ENCODE assay signal across 22 cellular contexts in the genomic region with DNA sequence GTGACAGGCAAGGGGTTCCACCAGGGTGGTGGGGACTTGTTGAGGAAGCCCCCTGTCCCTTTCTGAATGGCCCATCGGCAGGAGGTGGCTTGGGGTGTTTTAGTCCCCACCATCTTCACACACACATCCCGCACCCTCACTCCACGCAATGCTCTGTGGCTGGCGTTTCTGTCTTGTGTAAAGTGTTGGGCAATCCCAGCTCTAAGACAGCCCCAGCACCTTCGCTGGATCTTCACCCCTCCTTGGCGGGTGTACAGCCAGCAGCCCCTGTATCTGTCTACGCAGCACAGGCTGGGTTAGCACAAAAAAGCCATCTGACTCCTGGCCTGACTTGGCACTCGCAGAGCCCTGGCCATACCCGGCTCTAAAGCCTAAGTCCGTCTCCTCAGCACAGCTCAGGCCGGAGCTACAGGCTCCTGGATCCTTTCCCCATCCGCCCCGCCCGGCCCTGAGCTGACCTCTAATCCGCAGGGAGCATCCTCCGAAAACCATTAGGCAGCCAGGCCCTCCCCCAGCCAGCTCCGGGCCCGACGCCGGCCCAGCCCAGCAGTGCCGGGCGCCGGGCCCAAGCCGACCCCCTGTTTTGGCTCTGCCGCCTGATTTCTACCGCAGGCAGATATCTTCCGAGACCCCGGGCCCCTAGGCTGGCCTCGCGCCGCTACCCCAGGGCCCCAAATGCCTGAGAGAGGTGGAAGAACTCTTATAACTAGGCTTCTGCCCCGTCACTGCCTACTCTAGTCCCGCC. TPM values are rescaled to one million over a fixed set of nuclear protein-coding genes. Genes with fewer than 3 reads are reported as not detected.
DNase-seq lines count a peak whose midpoint lies in the region; ATAC-seq, FAIRE-seq and TF ChIP-seq lines count a peak whose summit lies in the region.
"Had no signal": no experiment of that assay in that cellular context is flagged by ENCODE, and none has a peak within 500 bp of the region (broad histone marks: within the 10 kb centered on the region; RNA-seq: fewer than 3 reads in every experiment).

No MANE protein-coding gene starts in this region.

- H3K9ac ChIP-seq in mammary epithelial cell (ENCODE audit: insufficient read depth, low read length), result no peak overlapping the region
- no peak overlapping the region for H3K9ac ChIP-seq in HepG2 (ENCODE audit: insufficient read depth, low read depth, low read length)
- H3K9ac ChIP-seq: BLaER1 treated with 17β-estradiol and CSF1 and Interleukin-3, amounts not matched to agents 10 nM and 100 nM; SK-N-SH had no signal

- ATAC-seq in HepG2, result no peak
- ATAC-seq in aorta (ENCODE audit: low FRiP score), result peak; percentile 61
- no peak for ATAC-seq in activated CD8-positive, alpha-beta T cell treated with anti-CD3 and anti-CD28 coated beads, Interleukin-2, amount 10 ng/mL, durations not matched to agents 7 days and 5 days
- ATAC-seq: activated T-helper 17 cell treated with anti-CD3 and anti-CD28 coated beads, Interleukin-2, amount 50 U/mL, for 72 hours had no signal

- no peak overlapping the region for H3K27ac Mint-ChIP-seq in activated CD8-positive, alpha-beta T cell treated with anti-CD3 and anti-CD28 coated beads, Interleukin-2, amount 10 ng/mL, durations not matched to agents 7 days and 5 days
- H3K27ac Mint-ChIP-seq: activated T-helper 17 cell treated with anti-CD3 and anti-CD28 coated beads, Interleukin-2, amount 50 U/mL, for 72 hours had no signal

- no peak for TF ChIP-seq RAD21 in HepG2 (CRISPR knock-in tag; IDR thresholded peaks at IDR 0.05)

- in situ Hi-C loops in mammary epithelial cell (cut with MboI; ENCODE audit: low sequenced_read_pairs in 2 of 2), result no loop called here
- in situ Hi-C loops in HepG2 (cut with HindIII; ENCODE audit: extremely low pct_ligation_motif_present, low pct_unique_long_range_greater_than_20kb), result no loop called here

- H3K4me2 ChIP-seq in mammary epithelial cell (ENCODE audit: insufficient read depth, low read depth, low read length) (no peak overlapping the region), HepG2 (ENCODE audit: low read depth, low read length) (no peak overlapping the region)
- H3K4me2 ChIP-seq: SK-N-SH had no signal

- no peak for FAIRE-seq in HepG2 (lab: Jason Lieb, UNC)
- FAIRE-seq: bronchial epithelial cell, small intestine had no signal

- H3K4me3 Mint-ChIP-seq in activated CD8-positive, alpha-beta T cell treated with anti-CD3 and anti-CD28 coated beads, Interleukin-2, amount 10 ng/mL, durations not matched to agents 7 days and 5 days, result no peak overlapping the region
- H3K4me3 Mint-ChIP-seq: activated T-helper 17 cell treated with anti-CD3 and anti-CD28 coated beads, Interleukin-2, amount 50 U/mL, for 72 hours had no signal

- intact Hi-C loops in breast epithelium (cut with DNase I; ENCODE audit: low total_unique reads) (no loop called here), mammary epithelial cell (cut with micrococcal nuclease) (no loop called here), HepG2 (cut with micrococcal nuclease; ENCODE audit: unreplicated experiment) (no loop called here), aorta (cut with DNase I) (no loop called here)

- H3K9me3 ChIP-seq in breast epithelium (no peaks in the 10 kb centered on the region), mammary epithelial cell (replicated peaks; ENCODE audit: insufficient read depth, low read length) (no peaks in the 10 kb centered on the region), HepG2 (ENCODE audit: low read length) (no peaks in the 10 kb centered on the region), aorta (ENCODE audit: control insufficient read depth, low read length) (no peaks in the 10 kb centered on the region)
- H3K9me3 ChIP-seq: BLaER1 treated with 17β-estradiol and CSF1 and Interleukin-3, amounts not matched to agents 10 nM and 100 nM; ovary; Peyer's patch; SK-N-SH had no signal

- POLR2A ChIA-PET in HepG2 (lab: Yijun Ruan, JAX), result no interaction called here
- POLR2A ChIA-PET in activated CD8-positive, alpha-beta T cell treated with anti-CD3 and anti-CD28 coated beads, Interleukin-2, amount 10 ng/mL, durations not matched to agents 7 days and 5 days (lab: Charles Lee), result no interaction called here

- H3K27ac ChIP-seq in breast epithelium (peak overlapping the region; percentile 22 to 68), mammary epithelial cell (ENCODE audit: insufficient read depth, low read depth, low read length) (no peak overlapping the region), HepG2 (ENCODE audit: extremely low read length, insufficient read depth, low read length) (no peak overlapping the region), aorta (ENCODE audit: low read depth in 1 of 2, low read length in 2 of 2) (no peak overlapping the region), caudate nucleus (ENCODE audit: low read depth, low read length) (no peak overlapping the region)
- H3K27ac ChIP-seq: 22Rv1; BLaER1 treated with 17β-estradiol and CSF1 and Interleukin-3, amounts not matched to agents 10 nM and 100 nM; ovary; Peyer's patch had no signal

- BruUV-seq in mammary epithelial cell (replicated peaks; lab: Mats Ljungman, UMichigan) (no TSS peak), HepG2 (replicated peaks; lab: Mats Ljungman, UMichigan) (no TSS peak)

- 90% methylated on average over 6 of the region's 33 CpGs for WGBS in mammary epithelial cell (ENCODE audit: low coverage, missing lambda C conversion rate)
- whole genome bisulfite sequencing in HepG2 (ENCODE audit: low lambda C conversion rate), result 58% methylated on average over 30 of the region's 33 CpGs
- 30 to 38% methylated on average over 33 of the region's 33 CpGs for WGBS in aorta, 2 donors

- peaks cover 0 to 14% of the 10 kb centered on the region in 2 donors for H3K4me1 ChIP-seq in breast epithelium
- peaks cover 18% of the 10 kb centered on the region for H3K4me1 ChIP-seq in mammary epithelial cell (ENCODE audit: insufficient read depth, low read length)
- H3K4me1 ChIP-seq in HepG2 (ENCODE audit: insufficient read depth, low read length), result peaks cover 34% of the 10 kb centered on the region
- no peaks in the 10 kb centered on the region for H3K4me1 ChIP-seq in aorta (ENCODE audit: control insufficient read depth in 1 of 2, insufficient read depth in 2 of 2, low read length in 2 of 2)

- no peaks in the 10 kb centered on the region for H3K4me1 Mint-ChIP-seq in activated CD8-positive, alpha-beta T cell treated with anti-CD3 and anti-CD28 coated beads, Interleukin-2, amount 10 ng/mL, durations not matched to agents 7 days and 5 days (ENCODE audit: low read depth)
- H3K4me1 Mint-ChIP-seq: activated T-helper 17 cell treated with anti-CD3 and anti-CD28 coated beads, Interleukin-2, amount 50 U/mL, for 72 hours had no signal

- dilution Hi-C loops in mammary epithelial cell (cut with HindIII; ENCODE audit: low sequenced_read_pairs), result no loop called here

- no peak overlapping the region for H3K4me3 ChIP-seq in breast epithelium
- H3K4me3 ChIP-seq in mammary epithelial cell (replicated peaks in 1 of 3; ENCODE audit: insufficient read depth in 1 of 3, low read depth in 2 of 3, low read length in 3 of 3), result no peak overlapping the region
- no peak overlapping the region for H3K4me3 ChIP-seq in HepG2 (replicated peaks in 1 of 3; ENCODE audit: insufficient read depth in 1 of 3, low read depth in 2 of 3, low read length in 3 of 3)
- no peak overlapping the region for H3K4me3 ChIP-seq in aorta (ENCODE audit: low read length in 2 of 2)
- H3K4me3 ChIP-seq: BLaER1 treated with 17β-estradiol and CSF1 and Interleukin-3, amounts not matched to agents 10 nM and 100 nM; ovary; Peyer's patch had no signal

- TF ChIP-seq EP300 in HepG2 (IDR thresholded peaks at IDR 0.05; ENCODE audit: low read depth in 2 of 2, low read length in 2 of 2) (no peak), HepG2 (CRISPR knock-in tag; IDR thresholded peaks at IDR 0.05; ENCODE audit: borderline replicate concordance) (no peak)

- no peaks in the 10 kb centered on the region for H3K36me3 Mint-ChIP-seq in activated CD8-positive, alpha-beta T cell treated with anti-CD3 and anti-CD28 coated beads, Interleukin-2, amount 10 ng/mL, durations not matched to agents 7 days and 5 days (ENCODE audit: low read depth)

- H3K79me2 ChIP-seq in mammary epithelial cell (ENCODE audit: insufficient read depth, low read length) (no peaks in the 10 kb centered on the region), HepG2 (ENCODE audit: insufficient read depth, low read length) (no peaks in the 10 kb centered on the region)

- no peak overlapping the region for H2AFZ ChIP-seq in mammary epithelial cell (ENCODE audit: low read depth, low read length)
- H2AFZ ChIP-seq in HepG2 (ENCODE audit: low read length), result no peak overlapping the region

- H3K27me3 ChIP-seq in breast epithelium (no peaks in the 10 kb centered on the region), mammary epithelial cell (ENCODE audit: insufficient read depth, low read length) (no peaks in the 10 kb centered on the region), HepG2 (ENCODE audit: control insufficient read depth in 1 of 2, insufficient read depth in 2 of 2, low read length in 2 of 2) (peaks cover 2 to 26% of the 10 kb centered on the region in 2 experiments; a peak in 4 of 5 replicates), aorta (ENCODE audit: control insufficient read depth in 1 of 2, insufficient read depth in 2 of 2, low read length in 1 of 2) (no peaks in the 10 kb centered on the region)
- H3K27me3 ChIP-seq: BLaER1 treated with 17β-estradiol and CSF1 and Interleukin-3, amounts not matched to agents 10 nM and 100 nM; ovary had no signal

- no peak for TF ChIP-seq CTCF in breast epithelium (IDR thresholded peaks at IDR 0.05)
- TF ChIP-seq CTCF in mammary epithelial cell (conservative IDR thresholded peaks at IDR 0.05 in 1 of 2, IDR thresholded peaks at IDR 0.05 in 1 of 2; ENCODE audit: extremely low read depth in 1 of 2, insufficient read depth in 1 of 2, low read depth in 1 of 2, low read length in 2 of 2), result no peak
- TF ChIP-seq CTCF in HepG2 (CRISPR knock-in tag; IDR thresholded peaks at IDR 0.05), result no peak

- H3K9me3 Mint-ChIP-seq in activated CD8-positive, alpha-beta T cell treated with anti-CD3 and anti-CD28 coated beads, Interleukin-2, amount 10 ng/mL, durations not matched to agents 7 days and 5 days (ENCODE audit: insufficient read depth), result no peaks in the 10 kb centered on the region
- H3K9me3 Mint-ChIP-seq: activated T-helper 17 cell treated with anti-CD3 and anti-CD28 coated beads, Interleukin-2, amount 50 U/mL, for 72 hours had no signal

- no peaks in the 10 kb centered on the region for H4K20me1 ChIP-seq in mammary epithelial cell (ENCODE audit: insufficient read depth, low read length)
- no peaks in the 10 kb centered on the region for H4K20me1 ChIP-seq in HepG2 (ENCODE audit: insufficient read depth, low read length)

- H3K27me3 Mint-ChIP-seq in activated CD8-positive, alpha-beta T cell treated with anti-CD3 and anti-CD28 coated beads, Interleukin-2, amount 10 ng/mL, durations not matched to agents 7 days and 5 days (ENCODE audit: low read depth), result peaks cover 52% of the 10 kb centered on the region

- CTCF ChIA-PET in mammary epithelial cell (lab: Charles Lee; ENCODE audit: low non-redundant PET) (interaction anchor here (0.6 to 0.7 kb wide), 2 partner anchors 62 to 140 kb away, joined by 3 to 11 read pairs; no protein-coding TSS in a partner anchor), HepG2 (lab: Yijun Ruan, JAX; ENCODE audit: low intra/inter-chr PET ratio, low total read pairs) (no interaction called here)
- CTCF ChIA-PET in activated CD8-positive, alpha-beta T cell treated with anti-CD3 and anti-CD28 coated beads, Interleukin-2, amount 10 ng/mL, durations not matched to agents 7 days and 5 days (lab: Charles Lee), result interaction anchor here (1.6 to 1.9 kb wide), 2 partner anchors 10 to 108 kb away, joined by 5 to 10 read pairs; no protein-coding TSS in a partner anchor

- TF ChIP-seq POLR2A in breast epithelium (IDR thresholded peaks at IDR 0.05) (no peak), HepG2 (IDR thresholded peaks at IDR 0.05; ENCODE audit: insufficient read depth in 1 of 2, low read depth in 2 of 2, low read length in 2 of 2) (no peak)

- H3K36me3 ChIP-seq in breast epithelium (no peaks in the 10 kb centered on the region), mammary epithelial cell (ENCODE audit: insufficient read depth, low read length) (no peaks in the 10 kb centered on the region), HepG2 (replicated peaks in 1 of 2; ENCODE audit: control insufficient read depth in 1 of 2, insufficient read depth in 2 of 2, low read length in 2 of 2) (no peaks in the 10 kb centered on the region), aorta (ENCODE audit: control insufficient read depth in 1 of 2, insufficient read depth in 2 of 2, low read length in 1 of 2) (no peaks in the 10 kb centered on the region)
- H3K36me3 ChIP-seq: BLaER1 treated with 17β-estradiol and CSF1 and Interleukin-3, amounts not matched to agents 10 nM and 100 nM; ovary; Peyer's patch had no signal

- no peak for DNase-seq in breast epithelium (ENCODE audit: low spot score in 2 of 2)
- no peak for DNase-seq in mammary epithelial cell
- DNase-seq in fibroblast of the conjunctiva (ENCODE audit: low read depth), result peak; percentile 6
- DNase-seq in HepG2 (ENCODE audit: low spot score), result no peak
- DNase-seq in aorta, result no peak
- no peak for DNase-seq in activated CD8-positive, alpha-beta T cell treated with anti-CD3 and anti-CD28 coated beads, Interleukin-2, amount 10 ng/mL, durations not matched to agents 7 days and 5 days
- DNase-seq in activated CD4-positive, CD25-positive, alpha-beta regulatory T cell treated with anti-CD3 and anti-CD28 coated beads, Interleukin-2, amount 50 U/mL, for 72 hours, result no peak
- no peak for DNase-seq in caudate nucleus (lab: John Stamatoyannopoulos, UW)
- DNase-seq: activated CD4-positive, alpha-beta T cell treated with anti-CD3 and anti-CD28 coated beads for 1 hour; NCI-H1436 treated with DMSO at 0.1 percent for 48 hours; Peyer's patch; SK-N-SH; small intestine; stimulated activated CD4-positive, alpha-beta T cell treated with anti-CD3 and anti-CD28 coated beads, Interleukin-4, amount 100 ng/mL, for 24 hours; T-helper 9 cell had no signal

RNA-seq across cellular contexts. Expression of a gene that starts 42.4 kb away (rescaled TPM):
- total RNA-seq in breast epithelium (not detected), mammary epithelial cell (not detected), HepG2 (2016; rRNA removed; fragmentation: Illumina TruSeq; extraction: Trizol) (not detected in 2 replicates), aorta (not detected)
- polyA plus RNA-seq in mammary epithelial cell (not detected), HepG2 (2011; rRNA removed) (not detected in 2 replicates), aorta (not detected)
- not detected for polyA minus RNA-seq in mammary epithelial cell
- total RNA-seq in HepG2 (2016; cell fraction: cytosol; rRNA removed; fragmentation: Illumina TruSeq; extraction: Trizol; ENCODE audit: low read depth), result not detected in 2 replicates
- not detected in 2 replicates for total RNA-seq in HepG2 (2016; cell fraction: insoluble cytoplasmic fraction; rRNA removed; fragmentation: Illumina TruSeq; extraction: Trizol)
- not detected in 2 replicates for total RNA-seq in HepG2 (2016; cell fraction: membrane; rRNA removed; fragmentation: Illumina TruSeq; extraction: Trizol)
- total RNA-seq in HepG2 (2016; cell fraction: nucleus; rRNA removed; fragmentation: Illumina TruSeq; extraction: Trizol), result not detected in 2 replicates
- polyA plus RNA-seq in HepG2 (2011; cell fraction: cytosol; rRNA removed), result not detected in 2 replicates
- polyA plus RNA-seq in HepG2 (2011; cell fraction: nucleus; rRNA removed), result not detected in 2 replicates
- polyA plus RNA-seq in HepG2 (2012), result not detected in 2 replicates
- polyA plus RNA-seq in HepG2 (2016; cell fraction: cytosol; fragmentation: Illumina TruSeq; extraction: Trizol; ENCODE audit: low read depth), result not detected in 2 replicates
- not detected in 2 replicates for polyA plus RNA-seq in HepG2 (2016; cell fraction: insoluble cytoplasmic fraction; fragmentation: Illumina TruSeq; extraction: Trizol; ENCODE audit: low read depth)
- polyA plus RNA-seq in HepG2 (2016; cell fraction: membrane; fragmentation: Illumina TruSeq; extraction: Trizol; ENCODE audit: low read depth), result not detected in 2 replicates
- polyA plus RNA-seq in HepG2 (2016; cell fraction: nucleus; fragmentation: Illumina TruSeq; extraction: Trizol; ENCODE audit: insufficient read depth, low read depth), result not detected in 2 replicates
- polyA minus RNA-seq in HepG2 (2011; rRNA and poly(A)+ RNA removed; ENCODE audit: low replicate concordance), result not detected in 2 replicates
- polyA minus RNA-seq in HepG2 (2011; cell fraction: cytosol; rRNA and poly(A)+ RNA removed), result not detected in 2 replicates
- polyA minus RNA-seq in HepG2 (2011; cell fraction: nucleus; rRNA and poly(A)+ RNA removed), result not detected in 2 replicates
- total RNA-seq in activated CD8-positive, alpha-beta T cell treated with anti-CD3 and anti-CD28 coated beads, Interleukin-2, amount 10 ng/mL, durations not matched to agents 7 days and 5 days, result not detected
- total RNA-seq: activated T-helper 17 cell treated with anti-CD3 and anti-CD28 coated beads, Interleukin-2, amount 50 U/mL, for 72 hours; bronchial epithelial cell; liver; ovary; Peyer's patch; subcutaneous adipose tissue had no signal
- polyA plus RNA-seq: liver, ovary, SK-N-SH, small intestine had no signal

Comparison
In these comparisons a context has a peak if more than half of its experiments do, and no peak if none do; other contexts are left out.
1. H3K27ac ChIP-seq: peak in breast epithelium (2 of 2); none in mammary epithelial cell (single experiment), HepG2 (single experiment), aorta (0 of 2) and caudate nucleus (single experiment).